10 cellular contexts compared by ENCODE assay signal in the genomic region with DNA sequence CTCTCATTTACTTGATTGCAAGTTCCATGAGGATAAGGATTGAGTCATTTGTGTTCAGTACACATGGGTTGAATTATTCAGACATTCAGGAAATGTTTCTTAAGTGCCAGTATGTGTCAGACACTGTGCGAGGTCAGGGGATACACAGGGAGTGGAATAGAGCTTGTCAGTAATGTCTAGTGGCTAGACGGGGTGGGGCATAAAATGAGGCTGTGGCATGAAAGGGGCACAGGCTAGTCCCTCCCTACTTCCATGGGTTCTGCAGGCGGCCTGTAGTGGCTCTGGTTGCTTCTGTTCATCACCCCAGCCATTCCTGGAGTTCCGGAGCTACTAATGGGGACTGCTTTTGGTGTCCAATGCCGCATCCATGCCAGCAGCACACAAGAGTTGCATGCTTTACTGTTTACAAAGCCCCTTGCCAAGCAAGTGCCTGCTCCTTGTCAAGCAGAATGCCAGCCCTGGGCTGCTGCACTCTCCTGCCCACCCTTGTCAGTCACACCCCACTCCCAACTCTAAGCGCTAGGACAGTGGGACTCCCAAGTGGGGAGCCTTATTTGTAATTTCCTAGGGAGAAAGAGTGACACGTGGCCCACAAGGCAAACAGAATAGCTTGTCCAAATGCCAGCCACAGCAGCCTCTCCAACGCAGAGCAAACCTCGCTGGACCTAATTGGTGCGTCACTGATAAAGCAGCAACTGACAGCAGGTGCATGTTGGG.
DNase-seq lines count a peak whose midpoint lies in the region; ATAC-seq and TF ChIP-seq lines count a peak whose summit lies in the region.
"Had no signal": no experiment of that assay in that cellular context is flagged by ENCODE, and none has a peak within 500 bp of the region (broad histone marks: within the 10 kb centered on the region; RNA-seq: fewer than 3 reads in every experiment).

No MANE protein-coding gene starts in this region.

- no peaks in the 10 kb centered on the region for H3K36me3 ChIP-seq in brain microvascular endothelial cell (replicated peaks)

- CTCF ChIA-PET in HEK293T (lab: Yijun Ruan, JAX): no interaction called here

- peak overlapping the region; percentile 29 for H3K27ac ChIP-seq in brain microvascular endothelial cell

- no peaks in the 10 kb centered on the region for H3K27me3 ChIP-seq in brain microvascular endothelial cell (replicated peaks)

- in situ Hi-C loops in brain microvascular endothelial cell (cut with HindIII; ENCODE audit: low pct_ligation_motif_present, low sequenced_read_pairs): no loop called here

- TF ChIP-seq CTCF in brain microvascular endothelial cell (IDR thresholded peaks at IDR 0.05; ENCODE audit: low read depth, low read length, missing control alignments): no peak
- no peak for TF ChIP-seq CTCF in endothelial cell (IDR thresholded peaks at IDR 0.05; ENCODE audit: unreplicated experiment)

- no peaks in the 10 kb centered on the region for H3K4me1 Mint-ChIP-seq in endothelial cell (ENCODE audit: unreplicated experiment)

- DNase-seq in COLO668 (lab: John Stamatoyannopoulos, UW; ENCODE audit: unreplicated experiment) (peak; percentile 39), M059J (ENCODE audit: low read depth) (peak; percentile 89), brain microvascular endothelial cell (peak; percentile 77), kidney glomerular epithelial cell (lab: John Stamatoyannopoulos, UW) (peak; percentile 78), endothelial cell (ENCODE audit: low spot score) (no peak), HEK293T (ENCODE audit: extremely low spot score) (no peak)
- DNase-seq in activated CD8-positive, alpha-beta memory T cell treated with anti-CD3 and anti-CD28 coated beads, Interleukin-2, amount 50 U/mL, for 4 hours: no peak
- DNase-seq: stimulated activated CD4-positive, alpha-beta T cell treated with anti-CD3 and anti-CD28 coated beads, Interleukin-2, amount 100 ng/mL, for 48 hours had no signal

- POLR2A ChIA-PET in HEK293T (lab: Yijun Ruan, JAX): no interaction called here

- no peak overlapping the region for H3K4me3 Mint-ChIP-seq in endothelial cell (ENCODE audit: unreplicated experiment)
- H3K4me3 Mint-ChIP-seq: dendritic cell treated with granulocyte-macrophage colony-stimulating factor and Interleukin-4, amounts not matched to agents 40 ng/mL and 50 ng/mL, for 4 days had no signal

- H3K36me3 Mint-ChIP-seq in endothelial cell (ENCODE audit: low read depth, unreplicated experiment): no peaks in the 10 kb centered on the region

- peaks cover 5% of the 10 kb centered on the region for H3K27me3 Mint-ChIP-seq in endothelial cell (ENCODE audit: unreplicated experiment)

- ATAC-seq in GM21786 (IDR thresholded peaks at IDR 0.05; ENCODE audit: unreplicated experiment): no peak

- H3K4me3 ChIP-seq in brain microvascular endothelial cell (ENCODE audit: low read depth, low read length): no peak overlapping the region

- H3K9me3 Mint-ChIP-seq in endothelial cell (ENCODE audit: unreplicated experiment): no peaks in the 10 kb centered on the region
- H3K9me3 Mint-ChIP-seq: dendritic cell treated with granulocyte-macrophage colony-stimulating factor and Interleukin-4, amounts not matched to agents 40 ng/mL and 50 ng/mL, for 4 days had no signal

- no peak overlapping the region for H3K27ac Mint-ChIP-seq in endothelial cell (ENCODE audit: unreplicated experiment)
- H3K27ac Mint-ChIP-seq: dendritic cell treated with granulocyte-macrophage colony-stimulating factor and Interleukin-4, amounts not matched to agents 40 ng/mL and 50 ng/mL, for 4 days had no signal

TF ChIP-seq in HEK293T, 16 proteins besides CTCF, POLR2A, EP300 and RAD21:
- TF ChIP-seq PKNOX1 (IDR thresholded peaks at IDR 0.05) (no peak), CTBP1 (IDR thresholded peaks at IDR 0.05; ENCODE audit: borderline replicate concordance) (no peak), FOXA1 (IDR thresholded peaks at IDR 0.05) (no peak), SUZ12 (IDR thresholded peaks at IDR 0.05) (no peak), BHLHE40 (IDR thresholded peaks at IDR 0.05; ENCODE audit: borderline replicate concordance) (no peak), SP1 (IDR thresholded peaks at IDR 0.05) (no peak), NFRKB (IDR thresholded peaks at IDR 0.05) (no peak), HDGF (IDR thresholded peaks at IDR 0.05; ENCODE audit: borderline replicate concordance) (no peak), ZNF384 (IDR thresholded peaks at IDR 0.05) (no peak), ARNT (IDR thresholded peaks at IDR 0.05) (no peak), L3MBTL2 (conservative IDR thresholded peaks at IDR 0.05) (no peak), TARDBP (IDR thresholded peaks at IDR 0.05) (no peak), ELF4 (IDR thresholded peaks at IDR 0.05) (no peak), LEF1 (IDR thresholded peaks at IDR 0.05; ENCODE audit: borderline replicate concordance) (no peak), FOXK2 (IDR thresholded peaks at IDR 0.05) (no peak)

Comparison
In these comparisons a context has a peak if more than half of its experiments do, and no peak if none do; other contexts are left out.
1. DNase-seq: peak in COLO668 (single experiment), M059J (single experiment), brain microvascular endothelial cell (single experiment) and kidney glomerular epithelial cell (single experiment); none in endothelial cell (single experiment), activated CD8-positive, alpha-beta memory T cell treated with anti-CD3 and anti-CD28 coated beads, Interleukin-2, amount 50 U/mL, for 4 hours (single experiment) and HEK293T (single experiment).